ENCODE assay signal across 8 cellular contexts in genomic region chrX:153725039-153725831, GRCh38. TPM values are rescaled to one million over a fixed set of nuclear protein-coding genes. Genes with fewer than 3 reads are reported as not detected.
DNase-seq lines count a peak whose midpoint lies in the region; ATAC-seq and TF ChIP-seq lines count a peak whose summit lies in the region.

No MANE protein-coding gene starts in this region.

- peak overlapping the region; percentile 38 to 89 (median 64) for H3K4me3 Mint-ChIP-seq in CD8-positive, alpha-beta memory T cell
- H3K4me3 Mint-ChIP-seq in activated B cell treated with CpG ODN at 0.5 μM for 24 hours, result peak overlapping the region; percentile 70

- H3K4me1 Mint-ChIP-seq in CD8-positive, alpha-beta memory T cell, result peaks cover 24 to 45% (median 30%) of the 10 kb centered on the region in 3 donors
- H3K4me1 Mint-ChIP-seq in activated B cell treated with CpG ODN at 0.5 μM for 24 hours, result peaks cover 48% of the 10 kb centered on the region

- no peaks in the 10 kb centered on the region for H3K27me3 ChIP-seq in CD8-positive, alpha-beta memory T cell (ENCODE audit: insufficient read depth, low read length, poor library complexity, severe bottlenecking)
- no peaks in the 10 kb centered on the region for H3K27me3 ChIP-seq in iPS-18a (ENCODE audit: control insufficient read depth, insufficient read depth, low read length)

- H3K4me3 ChIP-seq in CD8-positive, alpha-beta memory T cell (ENCODE audit: low read length), result no peak overlapping the region
- H3K4me3 ChIP-seq in iPS-18a (ENCODE audit: low read length), result peak overlapping the region; percentile 40

- CTCF ChIA-PET in CD8-positive, alpha-beta memory T cell (lab: Charles Lee), result no interaction called here
- CTCF ChIA-PET in activated B cell treated with CpG ODN at 0.5 μM for 24 hours (lab: Charles Lee), result no interaction called here

- no peak overlapping the region for H3K9ac ChIP-seq in iPS-18a (ENCODE audit: low read length)

- H3K4me1 ChIP-seq in CD8-positive, alpha-beta memory T cell (ENCODE audit: insufficient read depth, low read length), result peaks cover 17% of the 10 kb centered on the region
- peaks cover 15% of the 10 kb centered on the region for H3K4me1 ChIP-seq in iPS-18a (ENCODE audit: control insufficient read depth, low read depth, low read length)

- peak overlapping the region in 5 of 8 donors; percentile 17 to 90 (median 63) for H3K27ac Mint-ChIP-seq in CD8-positive, alpha-beta memory T cell
- no peak overlapping the region for H3K27ac Mint-ChIP-seq in activated B cell treated with CpG ODN at 0.5 μM for 24 hours

- H3K36me3 ChIP-seq in CD8-positive, alpha-beta memory T cell (ENCODE audit: insufficient read depth, low read length), result peaks cover 6% of the 10 kb centered on the region
- H3K36me3 ChIP-seq in iPS-18a (ENCODE audit: control insufficient read depth, low read depth, low read length), result peaks cover 7% of the 10 kb centered on the region

- POLR2A ChIA-PET in CD8-positive, alpha-beta memory T cell (lab: Charles Lee), result no interaction called here
- POLR2A ChIA-PET in activated B cell treated with CpG ODN at 0.5 μM for 24 hours (lab: Charles Lee), result interaction anchor here (0.6 to 1.9 kb wide), 2 partner anchors 175 to 202 kb away, joined by 4 to 6 read pairs; no protein-coding TSS in a partner anchor

- peak in 2 of 5 donors; percentile 33 to 51 for DNase-seq in CD8-positive, alpha-beta memory T cell
- DNase-seq in activated B cell treated with CpG ODN at 0.5 μM for 24 hours (no peak), substantia nigra (lab: John Stamatoyannopoulos, UW) (no peak), NCI-H2081 treated with DMSO at 0.1 percent for 48 hours (lab: John Stamatoyannopoulos, UW) (no peak), mucosa of gallbladder (ENCODE audit: low spot score) (no peak)

- intact Hi-C loops in activated B cell treated with CpG ODN at 0.5 μM for 24 hours (cut with micrococcal nuclease), result loop anchor here (2.0 to 10.0 kb wide), 4 partner anchors 37 to 650 kb away; partner anchors contain the start of genes EMD, FLNA, HAUS7 and MECP2

- H3K27me3 Mint-ChIP-seq in CD8-positive, alpha-beta memory T cell, result peaks cover 0 to 1% of the 10 kb centered on the region in 2 donors
- no peaks in the 10 kb centered on the region for H3K27me3 Mint-ChIP-seq in activated B cell treated with CpG ODN at 0.5 μM for 24 hours

- H3K9me3 Mint-ChIP-seq in CD8-positive, alpha-beta memory T cell, result no peaks in the 10 kb centered on the region
- H3K9me3 Mint-ChIP-seq in activated B cell treated with CpG ODN at 0.5 μM for 24 hours, result no peaks in the 10 kb centered on the region

- H3K36me3 Mint-ChIP-seq in CD8-positive, alpha-beta memory T cell, result peaks cover 0 to 17% (median 2%) of the 10 kb centered on the region in 3 donors
- H3K36me3 Mint-ChIP-seq in activated B cell treated with CpG ODN at 0.5 μM for 24 hours (ENCODE audit: low read depth), result peaks cover 16% of the 10 kb centered on the region

- no peaks in the 10 kb centered on the region for H3K9me3 ChIP-seq in CD8-positive, alpha-beta memory T cell (ENCODE audit: low read length)
- H3K9me3 ChIP-seq in iPS-18a (ENCODE audit: control insufficient read depth, low read depth, low read length), result peaks cover 7% of the 10 kb centered on the region

- peak; percentile 1 for ATAC-seq in GM21737 (IDR thresholded peaks at IDR 0.05; ENCODE audit: unreplicated experiment)
- ATAC-seq in activated B cell treated with CpG ODN at 0.5 μM for 24 hours (ENCODE audit: low read depth), result no peak
- no peak for ATAC-seq in HG03095 (IDR thresholded peaks at IDR 0.05; ENCODE audit: unreplicated experiment)

- H3K27ac ChIP-seq in CD8-positive, alpha-beta memory T cell (ENCODE audit: low read depth, low read length), result peak overlapping the region; percentile 61
- H3K27ac ChIP-seq in iPS-18a (ENCODE audit: low read length) (no peak overlapping the region), substantia nigra (ENCODE audit: low read depth, low read length, poor library complexity, severe bottlenecking) (peak overlapping the region; percentile 69)

- no peak for TF ChIP-seq CTCF in activated B cell treated with CpG ODN at 0.5 μM for 24 hours (IDR thresholded peaks at IDR 0.05)

RNA-seq across cellular contexts. Expression of gene ABCD1, which starts 0.6 kb away (rescaled TPM):
- total RNA-seq in CD8-positive, alpha-beta memory T cell, result 1 to 10 TPM; 3.9 to 4.1 TPM
- polyA plus RNA-seq in CD8-positive, alpha-beta memory T cell, result 3.4 TPM
- total RNA-seq in activated B cell treated with CpG ODN at 0.5 μM for 24 hours (2.6 and 2.8 TPM in 2 replicates), mucosa of gallbladder (18.6 TPM)

RNA-seq across cellular contexts. Expression of gene BCAP31, which starts 1.0 kb away (rescaled TPM):
- total RNA-seq in CD8-positive, alpha-beta memory T cell, result 100 to 1,000 TPM; 140 to 153 TPM
- 333 TPM for polyA plus RNA-seq in CD8-positive, alpha-beta memory T cell
- 90.5 and 90.7 TPM in 2 replicates for total RNA-seq in activated B cell treated with CpG ODN at 0.5 μM for 24 hours
- total RNA-seq in mucosa of gallbladder, result 221 TPM

RNA-seq across cellular contexts. Expression of gene SLC6A8, which starts 37.5 kb away (rescaled TPM):
- 1 to 10 TPM; 1.0 to 1.2 TPM for total RNA-seq in CD8-positive, alpha-beta memory T cell
- 0.12 TPM for polyA plus RNA-seq in CD8-positive, alpha-beta memory T cell
- total RNA-seq in activated B cell treated with CpG ODN at 0.5 μM for 24 hours (0.81 and 1.2 TPM in 2 replicates), mucosa of gallbladder (165 TPM)

RNA-seq across cellular contexts. Expression of gene PLXNB3, which starts 38.8 kb away (rescaled TPM):
- under 1 TPM; 0.51 to 0.57 TPM for total RNA-seq in CD8-positive, alpha-beta memory T cell
- polyA plus RNA-seq in CD8-positive, alpha-beta memory T cell, result not detected
- not detected in 2 replicates for total RNA-seq in activated B cell treated with CpG ODN at 0.5 μM for 24 hours
- total RNA-seq in mucosa of gallbladder, result 65.3 TPM

RNA-seq across cellular contexts. Expression of gene PNCK, which starts 51.6 kb away (rescaled TPM):
- not detected for total RNA-seq in CD8-positive, alpha-beta memory T cell
- not detected for polyA plus RNA-seq in CD8-positive, alpha-beta memory T cell
- total RNA-seq in activated B cell treated with CpG ODN at 0.5 μM for 24 hours (not detected in 2 replicates), mucosa of gallbladder (28.3 TPM)

Comparison
In these comparisons a context has a peak if more than half of its experiments do, and no peak if none do; other contexts are left out.
1. RNA of gene SLC6A8, which starts 37.5 kb away (total RNA-seq): 165 TPM in mucosa of gallbladder (single experiment); 1.0 to 1.2 TPM in CD8-positive, alpha-beta memory T cell and 0.81 to 1.2 TPM in activated B cell treated with CpG ODN at 0.5 μM for 24 hours; every median in the first group is over 10 times any median in the second.